Comparison of ENCODE assay signal across 34 cellular contexts in the genomic region with DNA sequence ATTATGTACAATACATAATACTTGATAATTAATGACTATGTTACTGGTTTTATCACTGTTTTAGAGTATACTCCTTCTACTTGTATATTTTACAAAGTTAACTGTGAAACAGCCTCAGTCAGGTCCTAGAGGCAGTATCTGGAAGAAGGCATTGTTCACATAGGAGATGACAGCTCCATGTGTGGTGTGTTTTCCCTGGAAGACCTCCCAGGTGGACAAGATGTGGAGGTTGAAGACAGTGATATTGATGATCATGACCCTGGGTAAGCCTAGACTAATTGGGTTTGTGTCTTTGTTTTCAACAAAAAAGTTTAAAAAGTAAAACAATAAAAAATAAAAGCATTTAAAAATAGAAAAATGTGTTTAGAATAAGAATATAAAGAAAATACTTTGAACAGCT.
"Had no signal": no experiment of that assay in that cellular context is flagged by ENCODE, and none has a peak within 500 bp of the region (broad histone marks: within the 10 kb centered on the region; RNA-seq: fewer than 3 reads in every experiment).

No MANE protein-coding gene starts in this region.

- H3K9ac ChIP-seq: KMS-11 had no signal

- H3K27ac ChIP-seq: KMS-11 had no signal

- H3K27me3 ChIP-seq: MG63 had no signal

- H3K4me2 ChIP-seq: KMS-11 had no signal

- DNase-seq: Karpas-422, Kasumi-1, MG63, MM.1S, MV-4-11, NCI-H1048, NCI-H1092, NCI-H1092 treated with DMSO at 0.1 percent for 48 hours, NCI-H1105, NCI-H1105 treated with DMSO at 0.1 percent for 48 hours, NCI-H1417, NCI-H1417 treated with DMSO at 0.1 percent for 48 hours, NCI-H1436, NCI-H1436 treated with DMSO at 0.1 percent for 48 hours, NCI-H146, NCI-H1694, NCI-H1694 treated with DMSO at 0.1 percent for 48 hours, NCI-H187, NCI-H187 treated with DMSO at 0.1 percent for 48 hours, NCI-H1930, NCI-H2029, NCI-H2029 treated with DMSO at 0.1 percent for 48 hours, NCI-H2081, NCI-H2081 treated with DMSO at 0.1 percent for 48 hours, NCI-H2107, NCI-H2171, NCI-H2171 treated with DMSO at 0.1 percent for 48 hours, NCI-H2227 treated with DMSO at 0.1 percent for 48 hours, NCI-H226, NCI-H345, NCI-H446, NCI-H446 treated with DMSO at 0.1 percent for 48 hours, NCI-H510A had no signal

- H3K4me3 ChIP-seq: MG63 had no signal
